ENCODE assay signal across 22 cellular contexts in the genomic region with DNA sequence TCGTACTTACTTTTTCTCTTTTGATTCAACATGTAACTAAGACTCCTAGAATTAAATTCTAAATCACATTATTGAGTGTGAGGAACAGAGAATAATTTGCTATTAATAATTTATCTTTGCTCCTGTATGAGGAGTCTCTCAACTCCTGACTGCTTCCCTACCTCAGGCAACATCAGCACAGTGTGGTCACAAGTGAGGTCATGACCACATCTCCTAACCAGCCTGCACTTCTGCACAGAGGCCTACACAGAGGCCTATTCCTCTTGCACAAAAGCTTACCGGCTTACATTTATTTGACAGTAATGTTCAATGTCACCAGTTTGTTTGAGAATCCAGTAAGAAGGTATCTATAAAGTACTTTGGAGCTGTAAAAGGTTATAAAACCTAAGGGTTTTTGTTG.
"Had no signal": no experiment of that assay in that cellular context is flagged by ENCODE, and none has a peak within 500 bp of the region (broad histone marks: within the 10 kb centered on the region; RNA-seq: fewer than 3 reads in every experiment).

No MANE protein-coding gene starts in this region.

- H3K36me3 Mint-ChIP-seq: activated naive CD4-positive, alpha-beta T cell treated with anti-CD3 and anti-CD28 coated beads, Interleukin-2, amount 10 ng/mL, durations not matched to agents 7 days and 5 days had no signal

- DNase-seq: activated CD4-positive, alpha-beta T cell treated with anti-CD3 and anti-CD28 coated beads, Interleukin-2, amount 50 U/mL, for 1 hour; activated CD4-positive, CD25-positive, alpha-beta regulatory T cell treated with anti-CD3 and anti-CD28 coated beads, Interleukin-2, amount 50 U/mL, for 72 hours; activated CD8-positive, alpha-beta memory T cell treated with anti-CD3 and anti-CD28 coated beads, Interleukin-2, amount 50 U/mL, for 4 hours; activated effector memory CD4-positive, alpha-beta T cell treated with Interleukin-2 at 50 U/mL for 16 hours; activated naive CD4-positive, alpha-beta T cell treated with anti-CD3 and anti-CD28 coated beads, Interleukin-2, amount 10 ng/mL, durations not matched to agents 7 days and 5 days; activated naive CD8-positive, alpha-beta T cell treated with anti-CD3 and anti-CD28 coated beads, Interleukin-2, amount 50 U/mL, for 24 hours; activated T-cell treated with anti-CD3 and anti-CD28 coated beads, Interleukin-2, amount 50 U/mL, for 48 hours; anterior cingulate cortex; brain microvascular endothelial cell; central memory CD4-positive, alpha-beta T cell; dorsolateral prefrontal cortex; foreskin keratinocyte; hypothalamus; islet precursor cell; lower lobe of right lung; midbrain; nucleus accumbens; stimulated activated naive CD8-positive, alpha-beta T cell treated with anti-CD3 and anti-CD28 coated beads, Interleukin-15, Interleukin-2, amounts not matched to agents 100 U/mL and 50 U/mL, for 24 hours; substantia nigra; T1000; tibial artery had no signal

- H3K27me3 Mint-ChIP-seq: activated naive CD4-positive, alpha-beta T cell treated with anti-CD3 and anti-CD28 coated beads, Interleukin-2, amount 10 ng/mL, durations not matched to agents 7 days and 5 days; activated naive CD8-positive, alpha-beta T cell treated with anti-CD3 and anti-CD28 coated beads, Interleukin-2, amount 50 U/mL, for 24 hours had no signal

- ATAC-seq: activated naive CD8-positive, alpha-beta T cell treated with anti-CD3 and anti-CD28 coated beads, Interleukin-2, amount 50 U/mL, for 24 hours; foreskin keratinocyte; lower lobe of right lung; stimulated activated naive CD8-positive, alpha-beta T cell treated with anti-CD3 and anti-CD28 coated beads, Interleukin-15, Interleukin-2, amounts not matched to agents 100 U/mL and 50 U/mL, for 24 hours had no signal

- H3K4me3 Mint-ChIP-seq: activated naive CD4-positive, alpha-beta T cell treated with anti-CD3 and anti-CD28 coated beads, Interleukin-2, amount 10 ng/mL, durations not matched to agents 7 days and 5 days; activated naive CD8-positive, alpha-beta T cell treated with anti-CD3 and anti-CD28 coated beads, Interleukin-2, amount 50 U/mL, for 24 hours; nephron had no signal

- H3K27ac Mint-ChIP-seq: activated naive CD4-positive, alpha-beta T cell treated with anti-CD3 and anti-CD28 coated beads, Interleukin-2, amount 10 ng/mL, durations not matched to agents 7 days and 5 days; activated naive CD8-positive, alpha-beta T cell treated with anti-CD3 and anti-CD28 coated beads, Interleukin-2, amount 50 U/mL, for 24 hours; nephron had no signal

- H3K4me1 Mint-ChIP-seq: activated naive CD4-positive, alpha-beta T cell treated with anti-CD3 and anti-CD28 coated beads, Interleukin-2, amount 10 ng/mL, durations not matched to agents 7 days and 5 days; activated naive CD8-positive, alpha-beta T cell treated with anti-CD3 and anti-CD28 coated beads, Interleukin-2, amount 50 U/mL, for 24 hours; nephron had no signal
